30 cellular contexts compared by ENCODE assay signal in the genomic region with DNA sequence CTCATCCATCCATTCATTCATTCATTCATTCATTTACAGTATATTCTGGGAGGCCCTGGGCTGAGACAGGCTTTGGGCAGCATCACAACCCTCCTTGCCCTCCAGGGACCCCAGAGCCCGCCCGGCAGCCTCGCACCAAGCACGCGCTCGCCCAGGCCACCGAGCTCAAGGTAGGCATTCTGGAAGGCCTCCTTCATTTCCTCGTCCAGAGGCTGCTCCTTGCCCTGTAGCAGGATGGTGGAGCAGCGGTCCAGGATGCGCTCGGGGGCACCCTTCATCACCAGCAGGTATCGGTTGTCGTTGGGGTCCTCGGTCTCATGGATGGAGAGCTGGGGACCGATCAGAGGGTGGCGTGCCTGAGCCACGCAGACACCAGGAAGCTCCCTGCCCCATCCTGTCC. TPM values are rescaled to one million over a fixed set of nuclear protein-coding genes. Genes with fewer than 3 reads are reported as not detected.
"Had no signal": no experiment of that assay in that cellular context is flagged by ENCODE, and none has a peak within 500 bp of the region (broad histone marks: within the 10 kb centered on the region; RNA-seq: fewer than 3 reads in every experiment).

No MANE protein-coding gene starts in this region.

- H3K4me1 ChIP-seq: left lung, neural progenitor cell, pancreas, prostate gland, right lobe of liver, tibial nerve, uterus had no signal

- DNase-seq: hippocampal formation; kidney glomerular epithelial cell; left colon; left lung; mesendoderm; naive B cell; natural killer cell; nephron progenitor cell; pancreas; retina; right lobe of liver; stimulated activated CD4-positive, alpha-beta T cell treated with anti-CD3 and anti-CD28 coated beads, Interleukin-1b, Interleukin-23, amount 100 ng/mL, for 48 hours; stimulated activated CD4-positive, alpha-beta T cell treated with anti-CD3 and anti-CD28 coated beads, Interleukin-2, amount 100 ng/mL, for 48 hours; stimulated activated CD4-positive, alpha-beta T cell treated with anti-CD3 and anti-CD28 coated beads, Interleukin-4, amount 100 ng/mL, for 4 hours; stimulated activated CD8-positive, alpha-beta memory T cell treated with anti-CD3 and anti-CD28 coated beads, Interleukin-4, amount 100 ng/mL, for 48 hours; stimulated activated naive CD4-positive, alpha-beta T cell treated with Interleukin-2 at 50 U/mL for 16 hours; stimulated activated naive CD8-positive, alpha-beta T cell treated with anti-CD3 and anti-CD28 coated beads, Interleukin-15, amount 100 ng/mL, for 72 hours; substantia nigra; uterus had no signal

- H3K4me3 ChIP-seq: left lung, lung, neural progenitor cell, pancreas, prostate gland, right lobe of liver, smooth muscle cell, tibial nerve, uterus had no signal

- FAIRE-seq: keratinocyte, pancreas had no signal

- ATAC-seq: left colon; left lung; natural killer cell; pancreas; stimulated activated memory B cell treated with anti-CD40 and anti-IgM and Interleukin-4, amounts not matched to agents 10 μg/mL and 1 μg/mL and 100 μg/mL, for 72 hours; stimulated activated naive CD8-positive, alpha-beta T cell treated with anti-CD3 and anti-CD28 coated beads, Interleukin-15, amount 100 ng/mL, for 72 hours had no signal

- H3K27ac ChIP-seq: left lung, neural progenitor cell, pancreas, prostate gland, right lobe of liver, tibial nerve, uterus had no signal

- H3K9ac ChIP-seq: neural progenitor cell had no signal

- H2AFZ ChIP-seq: neural progenitor cell had no signal

- H3K27me3 ChIP-seq: neural progenitor cell, pancreas, right lobe of liver, uterus had no signal

- H3K4me2 ChIP-seq: neural progenitor cell, smooth muscle cell had no signal

- H3K36me3 ChIP-seq: left lung, neural progenitor cell, pancreas, prostate gland, right lobe of liver, tibial nerve, uterus had no signal

- H3K9me3 ChIP-seq: left lung, pancreas, prostate gland, right lobe of liver, tibial nerve, uterus had no signal

RNA-seq across cellular contexts. Expression of a gene that starts 15.6 kb away (rescaled TPM):
- total RNA-seq: left lung, lower leg skin, mesothelial cell of epicardium, skeletal muscle tissue, smooth muscle cell, tibial nerve had no signal
- polyA plus RNA-seq: keratinocyte, smooth muscle cell had no signal

RNA-seq across cellular contexts. Expression of a gene that starts 50.2 kb away (rescaled TPM):
- total RNA-seq: right lobe of liver, skeletal muscle tissue, temporal lobe had no signal
- polyA plus RNA-seq: keratinocyte had no signal
